18 cellular contexts compared by ENCODE assay signal in genomic region chr9:98021306-98022040, GRCh38. TPM values are rescaled to one million over a fixed set of nuclear protein-coding genes. Genes with fewer than 3 reads are reported as not detected.
DNase-seq lines count a peak whose midpoint lies in the region; ATAC-seq and TF ChIP-seq lines count a peak whose summit lies in the region.
"Had no signal": no experiment of that assay in that cellular context is flagged by ENCODE, and none has a peak within 500 bp of the region (broad histone marks: within the 10 kb centered on the region; RNA-seq: fewer than 3 reads in every experiment).

No MANE protein-coding gene starts in this region.

- H3K4me3 Mint-ChIP-seq in activated CD8-positive, alpha-beta memory T cell treated with anti-CD3 and anti-CD28 coated beads, Interleukin-2, amount 10 ng/mL, durations not matched to agents 7 days and 5 days = no peak overlapping the region
- H3K4me3 Mint-ChIP-seq in activated T-helper 1 cell treated with anti-CD3 and anti-CD28 coated beads, Interleukin-12 subunit alpha, Interleukin-12 subunit beta, Interleukin-2, Interleukin-4 antibody, amounts not matched to agents 30 ng/mL and 10 ng/mL and 1 ng/mL, durations not matched to agents 14 hours and 24 hours and 36 hours = no peak overlapping the region
- H3K4me3 Mint-ChIP-seq: CD4-positive, alpha-beta memory T cell; effector memory CD8-positive, alpha-beta T cell had no signal

- H3K9ac ChIP-seq in skeletal muscle tissue (ENCODE audit: low read depth in 1 of 3, low read length in 3 of 3) = peak overlapping the region in 2 of 3 donors; percentile 16 to 23

- peak; percentile 39 for DNase-seq in activated CD8-positive, alpha-beta memory T cell treated with anti-CD3 and anti-CD28 coated beads, Interleukin-2, amount 10 ng/mL, durations not matched to agents 7 days and 5 days
- DNase-seq in activated CD8-positive, alpha-beta memory T cell treated with anti-CD3 and anti-CD28 coated beads, Interleukin-2, amount 50 U/mL, for 48 hours = no peak
- no peak for DNase-seq in activated T-helper 1 cell treated with anti-CD3 and anti-CD28 coated beads, Interleukin-12 subunit alpha, Interleukin-12 subunit beta, Interleukin-2, Interleukin-4 antibody, amounts not matched to agents 30 ng/mL and 10 ng/mL and 1 ng/mL, durations not matched to agents 14 hours and 24 hours and 36 hours (ENCODE audit: low spot score)
- DNase-seq in left ventricle myocardium inferior (peak; percentile 62), head of caudate nucleus (no peak), NOMO-1 (lab: John Stamatoyannopoulos, UW; ENCODE audit: unreplicated experiment in 2 of 2) (no peak)
- DNase-seq: CD4-positive, alpha-beta memory T cell; effector memory CD8-positive, alpha-beta T cell; NCI-H1092; NCI-H2171 treated with DMSO at 0.1 percent for 48 hours; stimulated activated CD4-positive, alpha-beta T cell treated with anti-CD3 and anti-CD28 coated beads, Interleukin-12 subunit alpha, Interleukin-12 subunit beta, amount 100 ng/mL, for 4 hours; stimulated activated naive CD4-positive, alpha-beta T cell treated with Interleukin-2 at 50 U/mL for 16 hours; T-helper 1 cell; uterus; WERI-Rb-1 had no signal

- intact Hi-C loops in activated T-helper 1 cell treated with anti-CD3 and anti-CD28 coated beads, Interleukin-12 subunit alpha, Interleukin-12 subunit beta, Interleukin-2, Interleukin-4 antibody, amounts not matched to agents 30 ng/mL and 10 ng/mL and 1 ng/mL, durations not matched to agents 14 hours and 24 hours and 36 hours (cut with micrococcal nuclease) = no loop called here
- intact Hi-C loops in left ventricle myocardium inferior (cut with micrococcal nuclease) (no loop called here), head of caudate nucleus (cut with DNase I) (no loop called here)

- H3K27ac Mint-ChIP-seq in activated CD8-positive, alpha-beta memory T cell treated with anti-CD3 and anti-CD28 coated beads, Interleukin-2, amount 10 ng/mL, durations not matched to agents 7 days and 5 days = no peak overlapping the region
- peak overlapping the region; percentile 62 for H3K27ac Mint-ChIP-seq in activated T-helper 1 cell treated with anti-CD3 and anti-CD28 coated beads, Interleukin-12 subunit alpha, Interleukin-12 subunit beta, Interleukin-2, Interleukin-4 antibody, amounts not matched to agents 30 ng/mL and 10 ng/mL and 1 ng/mL, durations not matched to agents 14 hours and 24 hours and 36 hours

- H3K4me1 ChIP-seq in left ventricle myocardium inferior (peaks cover 64% of the 10 kb centered on the region), skeletal muscle tissue (ENCODE audit: control insufficient read depth in 3 of 3, insufficient read depth in 3 of 3, low read length in 3 of 3) (peaks cover 23 to 43% (median 42%) of the 10 kb centered on the region in 3 donors)
- H3K4me1 ChIP-seq: uterus had no signal

- no peaks in the 10 kb centered on the region for H3K27me3 ChIP-seq in left ventricle myocardium inferior (ENCODE audit: low read depth)
- no peaks in the 10 kb centered on the region for H3K27me3 ChIP-seq in skeletal muscle tissue (ENCODE audit: control insufficient read depth in 3 of 3, insufficient read depth in 3 of 3, low read length in 3 of 3)
- H3K27me3 ChIP-seq: uterus had no signal

- H3K36me3 Mint-ChIP-seq in activated CD8-positive, alpha-beta memory T cell treated with anti-CD3 and anti-CD28 coated beads, Interleukin-2, amount 10 ng/mL, durations not matched to agents 7 days and 5 days = peaks cover 22% of the 10 kb centered on the region
- H3K36me3 Mint-ChIP-seq in activated T-helper 1 cell treated with anti-CD3 and anti-CD28 coated beads, Interleukin-12 subunit alpha, Interleukin-12 subunit beta, Interleukin-2, Interleukin-4 antibody, amounts not matched to agents 30 ng/mL and 10 ng/mL and 1 ng/mL, durations not matched to agents 14 hours and 24 hours and 36 hours (ENCODE audit: low read depth) = peaks cover 29% of the 10 kb centered on the region

- H3K9me3 Mint-ChIP-seq in activated CD8-positive, alpha-beta memory T cell treated with anti-CD3 and anti-CD28 coated beads, Interleukin-2, amount 10 ng/mL, durations not matched to agents 7 days and 5 days (ENCODE audit: low read depth) = no peaks in the 10 kb centered on the region
- H3K9me3 Mint-ChIP-seq in activated T-helper 1 cell treated with anti-CD3 and anti-CD28 coated beads, Interleukin-12 subunit alpha, Interleukin-12 subunit beta, Interleukin-2, Interleukin-4 antibody, amounts not matched to agents 30 ng/mL and 10 ng/mL and 1 ng/mL, durations not matched to agents 14 hours and 24 hours and 36 hours = no peaks in the 10 kb centered on the region
- H3K9me3 Mint-ChIP-seq: CD4-positive, alpha-beta memory T cell; effector memory CD8-positive, alpha-beta T cell had no signal

- CTCF ChIA-PET in activated CD8-positive, alpha-beta memory T cell treated with anti-CD3 and anti-CD28 coated beads, Interleukin-2, amount 10 ng/mL, durations not matched to agents 7 days and 5 days (lab: Charles Lee) = interaction anchor here (4.1 kb wide), 1 partner anchor 13 kb away, joined by 20 read pairs; no protein-coding TSS in a partner anchor

- H3K27ac ChIP-seq in left ventricle myocardium inferior (replicated peaks) (peak overlapping the region; percentile 87), skeletal muscle tissue (ENCODE audit: low read depth, low read length) (peak overlapping the region; percentile 50)
- H3K27ac ChIP-seq: uterus, WERI-Rb-1 had no signal

- H3K4me3 ChIP-seq in left ventricle myocardium inferior = no peak overlapping the region
- peak overlapping the region in 1 of 3 donors; percentile 6 for H3K4me3 ChIP-seq in skeletal muscle tissue (ENCODE audit: low read length in 3 of 3)
- H3K4me3 ChIP-seq: uterus had no signal

- no peak for TF ChIP-seq CTCF in left ventricle myocardium inferior (IDR thresholded peaks at IDR 0.05; ENCODE audit: borderline replicate concordance)

- H3K9me3 ChIP-seq in left ventricle myocardium inferior (replicated peaks) (no peaks in the 10 kb centered on the region), skeletal muscle tissue (ENCODE audit: control insufficient read depth in 3 of 3, low read length in 3 of 3) (no peaks in the 10 kb centered on the region)
- H3K9me3 ChIP-seq: uterus had no signal

- H3K27me3 Mint-ChIP-seq in activated CD8-positive, alpha-beta memory T cell treated with anti-CD3 and anti-CD28 coated beads, Interleukin-2, amount 10 ng/mL, durations not matched to agents 7 days and 5 days = no peaks in the 10 kb centered on the region
- no peaks in the 10 kb centered on the region for H3K27me3 Mint-ChIP-seq in activated T-helper 1 cell treated with anti-CD3 and anti-CD28 coated beads, Interleukin-12 subunit alpha, Interleukin-12 subunit beta, Interleukin-2, Interleukin-4 antibody, amounts not matched to agents 30 ng/mL and 10 ng/mL and 1 ng/mL, durations not matched to agents 14 hours and 24 hours and 36 hours (ENCODE audit: insufficient read depth)
- H3K27me3 Mint-ChIP-seq: CD4-positive, alpha-beta memory T cell; effector memory CD8-positive, alpha-beta T cell; progenitor cell of endocrine pancreas had no signal

- H3K36me3 ChIP-seq in left ventricle myocardium inferior (peaks cover 16% of the 10 kb centered on the region), skeletal muscle tissue (ENCODE audit: control insufficient read depth in 3 of 3, insufficient read depth in 3 of 3, low read length in 3 of 3) (peaks cover 0 to 14% (median 9%) of the 10 kb centered on the region in 3 donors)
- H3K36me3 ChIP-seq: uterus had no signal

- no peaks in the 10 kb centered on the region for H3K4me1 Mint-ChIP-seq in activated CD8-positive, alpha-beta memory T cell treated with anti-CD3 and anti-CD28 coated beads, Interleukin-2, amount 10 ng/mL, durations not matched to agents 7 days and 5 days
- H3K4me1 Mint-ChIP-seq in activated T-helper 1 cell treated with anti-CD3 and anti-CD28 coated beads, Interleukin-12 subunit alpha, Interleukin-12 subunit beta, Interleukin-2, Interleukin-4 antibody, amounts not matched to agents 30 ng/mL and 10 ng/mL and 1 ng/mL, durations not matched to agents 14 hours and 24 hours and 36 hours (ENCODE audit: low read depth) = peaks cover 4% of the 10 kb centered on the region

- no peak for ATAC-seq in activated CD8-positive, alpha-beta memory T cell treated with anti-CD3 and anti-CD28 coated beads, Interleukin-2, amount 10 ng/mL, durations not matched to agents 7 days and 5 days
- no peak for ATAC-seq in GM18909 (IDR thresholded peaks at IDR 0.05; ENCODE audit: poor library complexity, unreplicated experiment)
- ATAC-seq: effector memory CD8-positive, alpha-beta T cell had no signal

RNA-seq across cellular contexts. Expression of gene NANS, which starts 35.1 kb away (rescaled TPM):
- 10 to 100 TPM; 35.5 to 47.8 TPM for total RNA-seq in activated CD8-positive, alpha-beta memory T cell treated with anti-CD3 and anti-CD28 coated beads, Interleukin-2, amount 10 ng/mL, durations not matched to agents 7 days and 5 days
- total RNA-seq in activated T-helper 1 cell treated with anti-CD3 and anti-CD28 coated beads, Interleukin-12 subunit alpha, Interleukin-12 subunit beta, Interleukin-2, Interleukin-4 antibody, amounts not matched to agents 30 ng/mL and 10 ng/mL and 1 ng/mL, durations not matched to agents 14 hours and 24 hours and 36 hours = 54.4 and 55.5 TPM in 2 replicates
- total RNA-seq in left ventricle myocardium inferior = 38.6 TPM
- total RNA-seq in skeletal muscle tissue = 32.4 TPM

RNA-seq across cellular contexts. Expression of gene ANP32B, which starts 38.3 kb away (rescaled TPM):
- total RNA-seq in activated CD8-positive, alpha-beta memory T cell treated with anti-CD3 and anti-CD28 coated beads, Interleukin-2, amount 10 ng/mL, durations not matched to agents 7 days and 5 days = 100 to 1,000 TPM; 299 to 301 TPM
- 305 and 313 TPM in 2 replicates for total RNA-seq in activated T-helper 1 cell treated with anti-CD3 and anti-CD28 coated beads, Interleukin-12 subunit alpha, Interleukin-12 subunit beta, Interleukin-2, Interleukin-4 antibody, amounts not matched to agents 30 ng/mL and 10 ng/mL and 1 ng/mL, durations not matched to agents 14 hours and 24 hours and 36 hours
- total RNA-seq in left ventricle myocardium inferior (49.9 TPM), skeletal muscle tissue (18.8 TPM)

Comparison
In these comparisons a context has a peak if more than half of its experiments do, and no peak if none do; other contexts are left out.
1. DNase-seq: peak in activated CD8-positive, alpha-beta memory T cell treated with anti-CD3 and anti-CD28 coated beads, Interleukin-2, amount 10 ng/mL, durations not matched to agents 7 days and 5 days (single experiment) and left ventricle myocardium inferior (single experiment); none in activated CD8-positive, alpha-beta memory T cell treated with anti-CD3 and anti-CD28 coated beads, Interleukin-2, amount 50 U/mL, for 48 hours (single experiment), activated T-helper 1 cell treated with anti-CD3 and anti-CD28 coated beads, Interleukin-12 subunit alpha, Interleukin-12 subunit beta, Interleukin-2, Interleukin-4 antibody, amounts not matched to agents 30 ng/mL and 10 ng/mL and 1 ng/mL, durations not matched to agents 14 hours and 24 hours and 36 hours (single experiment), head of caudate nucleus (0 of 42) and NOMO-1 (0 of 2).